2 cellular contexts compared by ENCODE assay signal in the genomic region with DNA sequence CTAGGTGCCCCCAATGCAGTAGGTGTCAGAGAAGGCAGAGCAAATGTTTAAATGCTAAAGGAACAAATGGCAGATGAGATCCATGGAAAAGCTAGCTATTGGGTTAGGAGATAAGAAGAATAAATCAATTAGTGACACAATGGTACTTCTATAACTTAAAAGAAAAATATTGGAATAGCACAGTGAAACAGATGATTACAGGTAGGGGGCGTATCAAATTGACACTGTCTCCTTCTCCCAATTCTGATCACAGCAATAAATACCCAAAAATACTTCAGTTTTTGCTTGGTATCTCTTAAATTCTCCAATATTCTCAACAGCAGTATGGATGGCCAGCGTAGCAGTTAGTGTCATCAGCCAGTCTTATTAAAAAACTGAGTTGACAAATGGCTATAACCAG.
TF ChIP-seq lines count a peak whose summit lies in the region.

No MANE protein-coding gene starts in this region.

TF ChIP-seq in SK-N-SH, 30 proteins besides CTCF, POLR2A, EP300 and RAD21:
- TF ChIP-seq, protein P1, sequence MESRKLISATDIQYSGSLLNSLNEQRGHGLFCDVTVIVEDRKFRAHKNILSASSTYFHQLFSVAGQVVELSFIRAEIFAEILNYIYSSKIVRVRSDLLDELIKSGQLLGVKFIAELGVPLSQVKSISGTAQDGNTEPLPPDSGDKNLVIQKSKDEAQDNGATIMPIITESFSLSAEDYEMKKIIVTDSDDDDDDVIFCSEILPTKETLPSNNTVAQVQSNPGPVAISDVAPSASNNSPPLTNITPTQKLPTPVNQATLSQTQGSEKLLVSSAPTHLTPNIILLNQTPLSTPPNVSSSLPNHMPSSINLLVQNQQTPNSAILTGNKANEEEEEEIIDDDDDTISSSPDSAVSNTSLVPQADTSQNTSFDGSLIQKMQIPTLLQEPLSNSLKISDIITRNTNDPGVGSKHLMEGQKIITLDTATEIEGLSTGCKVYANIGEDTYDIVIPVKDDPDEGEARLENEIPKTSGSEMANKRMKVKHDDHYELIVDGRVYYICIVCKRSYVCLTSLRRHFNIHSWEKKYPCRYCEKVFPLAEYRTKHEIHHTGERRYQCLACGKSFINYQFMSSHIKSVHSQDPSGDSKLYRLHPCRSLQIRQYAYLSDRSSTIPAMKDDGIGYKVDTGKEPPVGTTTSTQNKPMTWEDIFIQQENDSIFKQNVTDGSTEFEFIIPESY (IDR thresholded peaks at IDR 0.05; ENCODE audit: borderline replicate concordance, low read depth) = no peak
- TF ChIP-seq RXRA (IDR thresholded peaks at IDR 0.05; ENCODE audit: borderline replicate concordance, low read depth) (no peak), NFIC (IDR thresholded peaks at IDR 0.05; ENCODE audit: borderline replicate concordance) (no peak)

TF ChIP-seq in SK-N-SH treated with all-trans-retinoic acid at 6 μM for 48 hours, 23 proteins besides CTCF, POLR2A, EP300 and RAD21:
- no peak for TF ChIP-seq CSDC2 (CRISPR knock-in tag; IDR thresholded peaks at IDR 0.05)
- no peak for TF ChIP-seq ZNF70 (CRISPR knock-in tag; IDR thresholded peaks at IDR 0.05)
- TF ChIP-seq ZC3H10 (CRISPR knock-in tag; IDR thresholded peaks at IDR 0.05) = no peak
- TF ChIP-seq ZFP30 (CRISPR knock-in tag; IDR thresholded peaks at IDR 0.05) = no peak
- TF ChIP-seq ZNF8 (CRISPR knock-in tag; IDR thresholded peaks at IDR 0.05) = no peak
